ENCODE assay signal across 10 cellular contexts in the genomic region with DNA sequence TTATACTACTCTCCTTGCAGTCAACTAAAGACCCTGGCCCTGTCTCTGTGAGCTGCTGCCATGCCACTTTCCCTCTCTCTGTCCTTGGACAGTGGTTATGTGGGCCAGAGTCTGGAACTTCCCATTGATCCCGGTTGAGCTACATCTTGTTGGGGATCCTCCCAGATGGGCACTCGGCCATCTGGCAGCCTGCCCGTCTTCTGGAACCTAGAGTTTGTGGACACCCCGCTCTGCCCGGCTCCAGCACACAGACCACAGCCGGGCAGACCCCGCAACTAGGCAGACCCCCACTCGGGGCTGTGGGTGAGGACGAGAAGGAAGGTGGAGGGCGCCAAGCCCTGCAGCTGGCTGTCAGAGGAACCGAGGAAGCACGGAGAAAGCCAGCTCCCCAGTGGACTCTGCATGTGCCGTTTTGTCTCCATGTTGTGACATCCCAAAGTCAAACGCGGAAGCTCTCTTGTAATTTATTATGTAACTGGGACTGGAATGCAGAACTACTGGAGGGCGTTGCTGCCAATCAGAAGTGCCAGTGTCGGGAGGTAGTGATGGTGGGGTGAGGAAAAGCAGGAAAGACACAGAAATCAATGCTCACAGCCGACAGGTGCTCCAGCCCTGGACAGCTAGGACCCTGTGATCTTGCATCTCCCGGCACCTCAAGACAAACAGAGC.
DNase-seq lines count a peak whose midpoint lies in the region; ATAC-seq and TF ChIP-seq lines count a peak whose summit lies in the region.
"Had no signal": no experiment of that assay in that cellular context is flagged by ENCODE, and none has a peak within 500 bp of the region (broad histone marks: within the 10 kb centered on the region; RNA-seq: fewer than 3 reads in every experiment).

No MANE protein-coding gene starts in this region.

- peak overlapping the region; percentile 90 for H3K27ac ChIP-seq in layer of hippocampus (ENCODE audit: low read depth, low read length)
- H3K27ac ChIP-seq in substantia nigra (ENCODE audit: low read depth, low read length, poor library complexity, severe bottlenecking) = peak overlapping the region; percentile 94

- no peak for TF ChIP-seq CTCF in NB4 (IDR thresholded peaks at IDR 0.05; ENCODE audit: low read depth, low read length)

- ATAC-seq in GM19467 (IDR thresholded peaks at IDR 0.05; ENCODE audit: unreplicated experiment) (no peak), HG02938 (IDR thresholded peaks at IDR 0.05; ENCODE audit: unreplicated experiment) (no peak)
- ATAC-seq: activated CD4-positive, CD25-positive, alpha-beta regulatory T cell treated with anti-CD3 and anti-CD28 coated beads, Interleukin-2, amount 50 U/mL, for 24 hours had no signal

- no peak for TF ChIP-seq POLR2A in NB4 (IDR thresholded peaks at IDR 0.05; ENCODE audit: extremely low read depth, insufficient read length)

- H3K27me3 ChIP-seq in layer of hippocampus (ENCODE audit: control insufficient read depth, insufficient read depth, low read length) = no peaks in the 10 kb centered on the region

- peak; percentile 37 for DNase-seq in NB4 (ENCODE audit: low read depth)
- peak; percentile 43 for DNase-seq in SKM-1 (lab: John Stamatoyannopoulos, UW; ENCODE audit: unreplicated experiment)
- peak in 46 of 49 donors; percentile 28 to 91 (median 62) for DNase-seq in substantia nigra (lab: John Stamatoyannopoulos, UW)
- no peak for DNase-seq in epidermal melanocyte (ENCODE audit: insufficient read length, low spot score)
- DNase-seq in HuH-7 (ENCODE audit: low spot score) = no peak
- DNase-seq: NK-92 treated with Interleukin-12 subunit alpha and Interleukin-12 subunit beta, amount 100 ng/mL, for 24 hours had no signal

- H3K4me3 ChIP-seq in NB4 (ENCODE audit: low read depth, low read length) = no peak overlapping the region

Comparison
In these comparisons a context has a peak if more than half of its experiments do, and no peak if none do; other contexts are left out.
1. DNase-seq: peak in NB4 (single experiment), SKM-1 (single experiment) and substantia nigra (46 of 49); none in epidermal melanocyte (single experiment) and HuH-7 (single experiment).